In genomic region chr4:46839128-46839527, GRCh38 we compare ENCODE assay signal across 18 cellular contexts.
DNase-seq lines count a peak whose midpoint lies in the region; ATAC-seq, FAIRE-seq and TF ChIP-seq lines count a peak whose summit lies in the region.
"Had no signal": no experiment of that assay in that cellular context is flagged by ENCODE, and none has a peak within 500 bp of the region (broad histone marks: within the 10 kb centered on the region; RNA-seq: fewer than 3 reads in every experiment).

No MANE protein-coding gene starts in this region.

- H3K36me3 Mint-ChIP-seq in glutamatergic neuron (ENCODE audit: unreplicated experiment): no peaks in the 10 kb centered on the region
- H3K36me3 Mint-ChIP-seq in activated CD8-positive, alpha-beta T cell treated with anti-CD3 and anti-CD28 coated beads, Interleukin-2, amount 10 ng/mL, durations not matched to agents 7 days and 5 days (ENCODE audit: low read depth): no peaks in the 10 kb centered on the region

- POLR2A ChIA-PET in HepG2 (lab: Yijun Ruan, JAX): no interaction called here
- POLR2A ChIA-PET in activated CD8-positive, alpha-beta T cell treated with anti-CD3 and anti-CD28 coated beads, Interleukin-2, amount 10 ng/mL, durations not matched to agents 7 days and 5 days (lab: Charles Lee): no interaction called here

- no peaks in the 10 kb centered on the region for H3K79me2 ChIP-seq in HepG2 (ENCODE audit: insufficient read depth, low read length)

- no TSS peak for BruUV-seq in HepG2 (replicated peaks; lab: Mats Ljungman, UMichigan)

- H3K4me3 ChIP-seq in HepG2 (replicated peaks in 1 of 3; ENCODE audit: insufficient read depth in 1 of 3, low read depth in 2 of 3, low read length in 3 of 3): no peak overlapping the region
- H3K4me3 ChIP-seq in right lobe of liver: no peak overlapping the region
- H3K4me3 ChIP-seq in tibial nerve: no peak overlapping the region
- H3K4me3 ChIP-seq: left ventricle myocardium inferior, sigmoid colon had no signal

- TF ChIP-seq EP300 in HepG2 (IDR thresholded peaks at IDR 0.05; ENCODE audit: low read depth in 2 of 2, low read length in 2 of 2) (no peak), HepG2 (CRISPR knock-in tag; IDR thresholded peaks at IDR 0.05; ENCODE audit: borderline replicate concordance) (no peak), tibial nerve (IDR thresholded peaks at IDR 0.05) (no peak)

- H3K27me3 ChIP-seq in HepG2 (ENCODE audit: control insufficient read depth in 1 of 2, insufficient read depth in 2 of 2, low read length in 2 of 2) (no peaks in the 10 kb centered on the region; a peak in 1 of 5 replicates), right lobe of liver (no peaks in the 10 kb centered on the region), tibial nerve (no peaks in the 10 kb centered on the region)
- H3K27me3 ChIP-seq: sigmoid colon had no signal

- H3K9me3 ChIP-seq in HepG2 (ENCODE audit: low read length) (no peaks in the 10 kb centered on the region), right lobe of liver (no peaks in the 10 kb centered on the region), tibial nerve (no peaks in the 10 kb centered on the region)
- H3K9me3 ChIP-seq: left ventricle myocardium inferior, sigmoid colon, SK-N-SH had no signal

- H3K27ac Mint-ChIP-seq in glutamatergic neuron (ENCODE audit: unreplicated experiment): peak overlapping the region; percentile 40
- H3K27ac Mint-ChIP-seq in activated CD8-positive, alpha-beta T cell treated with anti-CD3 and anti-CD28 coated beads, Interleukin-2, amount 10 ng/mL, durations not matched to agents 7 days and 5 days: no peak overlapping the region
- H3K27ac Mint-ChIP-seq: activated T-cell treated with anti-CD3 and anti-CD28 coated beads, Interleukin-2, amount 50 U/mL, for 72 hours; nephron had no signal

- WGBS in HepG2 (ENCODE audit: low lambda C conversion rate): 70% methylated on average over 1 of the region's 1 CpG
- 75% methylated on average over 1 of the region's 1 CpG for WGBS in right lobe of liver (ENCODE audit: insufficient coverage, low coverage, low lambda C conversion rate, missing lambda C conversion rate)
- 45 to 55% methylated on average over 1 of the region's 1 CpG for WGBS in tibial nerve, 2 donors

- no peak overlapping the region for H3K4me3 Mint-ChIP-seq in glutamatergic neuron (ENCODE audit: unreplicated experiment)
- no peak overlapping the region for H3K4me3 Mint-ChIP-seq in activated CD8-positive, alpha-beta T cell treated with anti-CD3 and anti-CD28 coated beads, Interleukin-2, amount 10 ng/mL, durations not matched to agents 7 days and 5 days
- H3K4me3 Mint-ChIP-seq: activated T-cell treated with anti-CD3 and anti-CD28 coated beads, Interleukin-2, amount 50 U/mL, for 72 hours; nephron had no signal

- H4K20me1 ChIP-seq in HepG2 (ENCODE audit: insufficient read depth, low read length): no peaks in the 10 kb centered on the region

- H3K9ac ChIP-seq in HepG2 (ENCODE audit: insufficient read depth, low read depth, low read length): no peak overlapping the region
- H3K9ac ChIP-seq: SK-N-SH had no signal

- TF ChIP-seq RAD21 in HepG2 (CRISPR knock-in tag; IDR thresholded peaks at IDR 0.05): no peak

- H3K27ac ChIP-seq in HepG2 (ENCODE audit: extremely low read length, insufficient read depth, low read length) (no peak overlapping the region), right lobe of liver (no peak overlapping the region), tibial nerve (no peak overlapping the region)
- H3K27ac ChIP-seq: left ventricle myocardium inferior, sigmoid colon had no signal

- TF ChIP-seq POLR2A in HepG2 (IDR thresholded peaks at IDR 0.05; ENCODE audit: insufficient read depth in 1 of 2, low read depth in 2 of 2, low read length in 2 of 2): no peak
- no peak for TF ChIP-seq POLR2A in right lobe of liver (IDR thresholded peaks at IDR 0.05)
- no peak for TF ChIP-seq POLR2A in tibial nerve (IDR thresholded peaks at IDR 0.05)

- H3K4me1 ChIP-seq in HepG2 (ENCODE audit: insufficient read depth, low read length) (peaks cover 14% of the 10 kb centered on the region), right lobe of liver (peaks cover 0 to 7% (median 0%) of the 10 kb centered on the region in 4 donors), tibial nerve (peaks cover 0 to 2% (median 0%) of the 10 kb centered on the region in 4 donors)
- H3K4me1 ChIP-seq: left ventricle myocardium inferior, sigmoid colon had no signal

- in situ Hi-C loops in HepG2 (cut with HindIII; ENCODE audit: extremely low pct_ligation_motif_present, low pct_unique_long_range_greater_than_20kb): no loop called here

- H3K4me2 ChIP-seq in HepG2 (ENCODE audit: low read depth, low read length): peak overlapping the region; percentile 0; the same call in 1 of the 2 replicates
- H3K4me2 ChIP-seq: SK-N-SH had no signal

- peaks cover 3% of the 10 kb centered on the region for H3K4me1 Mint-ChIP-seq in glutamatergic neuron (ENCODE audit: low read depth, unreplicated experiment)
- H3K4me1 Mint-ChIP-seq in activated CD8-positive, alpha-beta T cell treated with anti-CD3 and anti-CD28 coated beads, Interleukin-2, amount 10 ng/mL, durations not matched to agents 7 days and 5 days (ENCODE audit: low read depth): no peaks in the 10 kb centered on the region

- TF ChIP-seq CTCF in HepG2 (CRISPR knock-in tag; IDR thresholded peaks at IDR 0.05) (no peak), right lobe of liver (IDR thresholded peaks at IDR 0.05) (no peak), glutamatergic neuron (IDR thresholded peaks at IDR 0.05; ENCODE audit: partially characterized antibody, unreplicated experiment) (no peak), tibial nerve (IDR thresholded peaks at IDR 0.05) (no peak)

- H3K9me3 Mint-ChIP-seq in glutamatergic neuron (ENCODE audit: unreplicated experiment): no peaks in the 10 kb centered on the region
- no peaks in the 10 kb centered on the region for H3K9me3 Mint-ChIP-seq in activated CD8-positive, alpha-beta T cell treated with anti-CD3 and anti-CD28 coated beads, Interleukin-2, amount 10 ng/mL, durations not matched to agents 7 days and 5 days (ENCODE audit: insufficient read depth)
- H3K9me3 Mint-ChIP-seq: activated T-cell treated with anti-CD3 and anti-CD28 coated beads, Interleukin-2, amount 50 U/mL, for 72 hours; nephron had no signal

- no peak overlapping the region for H2AFZ ChIP-seq in HepG2 (ENCODE audit: low read length)

- H3K36me3 ChIP-seq in HepG2 (replicated peaks in 1 of 2; ENCODE audit: control insufficient read depth in 1 of 2, insufficient read depth in 2 of 2, low read length in 2 of 2) (no peaks in the 10 kb centered on the region), right lobe of liver (no peaks in the 10 kb centered on the region), tibial nerve (no peaks in the 10 kb centered on the region)
- H3K36me3 ChIP-seq: left ventricle myocardium inferior, sigmoid colon had no signal

- no peak for FAIRE-seq in HepG2 (lab: Jason Lieb, UNC)
- FAIRE-seq: A204.1, HTR-8/SVneo, urothelium cell line had no signal

- H3K27me3 Mint-ChIP-seq in glutamatergic neuron (ENCODE audit: unreplicated experiment): no peaks in the 10 kb centered on the region
- H3K27me3 Mint-ChIP-seq in activated CD8-positive, alpha-beta T cell treated with anti-CD3 and anti-CD28 coated beads, Interleukin-2, amount 10 ng/mL, durations not matched to agents 7 days and 5 days (ENCODE audit: low read depth): no peaks in the 10 kb centered on the region

- CTCF ChIA-PET in HepG2 (lab: Yijun Ruan, JAX; ENCODE audit: low intra/inter-chr PET ratio, low total read pairs): no interaction called here
- CTCF ChIA-PET in activated CD8-positive, alpha-beta T cell treated with anti-CD3 and anti-CD28 coated beads, Interleukin-2, amount 10 ng/mL, durations not matched to agents 7 days and 5 days (lab: Charles Lee): no interaction called here

- intact Hi-C loops in HepG2 (cut with micrococcal nuclease; ENCODE audit: unreplicated experiment) (no loop called here), right lobe of liver (cut with DNase I) (no loop called here)

- DNase-seq in HepG2 (ENCODE audit: low spot score) (no peak), right lobe of liver (no peak), NCI-H510A (lab: John Stamatoyannopoulos, UW) (peak; percentile 26), glutamatergic neuron (no peak), tibial nerve (ENCODE audit: low spot score in 2 of 2) (no peak), Kasumi-1 (lab: John Stamatoyannopoulos, UW) (no peak), AG20443 (ENCODE audit: low spot score) (no peak)
- DNase-seq in activated CD8-positive, alpha-beta T cell treated with anti-CD3 and anti-CD28 coated beads, Interleukin-2, amount 10 ng/mL, durations not matched to agents 7 days and 5 days: no peak
- DNase-seq: activated T-cell treated with anti-CD3 and anti-CD28 coated beads, Interleukin-2, amount 50 U/mL, for 72 hours; left ventricle myocardium inferior; NCI-H2107; sigmoid colon; SK-N-SH; stimulated activated CD4-positive, alpha-beta T cell treated with anti-CD3 and anti-CD28 coated beads, Interleukin-4, amount 100 ng/mL, for 1 hour had no signal

- peak; percentile 49; the same call in 1 of the 3 replicates for ATAC-seq in HepG2
- ATAC-seq in right lobe of liver: no peak
- no peak for ATAC-seq in activated CD8-positive, alpha-beta T cell treated with anti-CD3 and anti-CD28 coated beads, Interleukin-2, amount 10 ng/mL, durations not matched to agents 7 days and 5 days
- ATAC-seq: activated T-cell treated with anti-CD3 and anti-CD28 coated beads, Interleukin-2, amount 50 U/mL, for 72 hours had no signal

TF ChIP-seq in HepG2, 621 proteins besides CTCF, POLR2A, EP300 and RAD21 (continues in another document):
- TF ChIP-seq FOXP1 (IDR thresholded peaks at IDR 0.05): no peak
- TF ChIP-seq FOXP1 (CRISPR knock-in tag; IDR thresholded peaks at IDR 0.05): peak; percentile 44; the same call in 1 of the 2 replicates
- TF ChIP-seq FOXP4 (CRISPR knock-in tag; IDR thresholded peaks at IDR 0.05): 0 out of 2 replicates have a peak, but pooled peaks have one; percentile 22
- 0 out of 2 replicates have a peak, but pooled peaks have one; percentile 8 for TF ChIP-seq FOXA3 (CRISPR knock-in tag; IDR thresholded peaks at IDR 0.05)
- TF ChIP-seq ZNF282 (IDR thresholded peaks at IDR 0.05; ENCODE audit: partially characterized antibody): no peak
